In the genomic region with DNA sequence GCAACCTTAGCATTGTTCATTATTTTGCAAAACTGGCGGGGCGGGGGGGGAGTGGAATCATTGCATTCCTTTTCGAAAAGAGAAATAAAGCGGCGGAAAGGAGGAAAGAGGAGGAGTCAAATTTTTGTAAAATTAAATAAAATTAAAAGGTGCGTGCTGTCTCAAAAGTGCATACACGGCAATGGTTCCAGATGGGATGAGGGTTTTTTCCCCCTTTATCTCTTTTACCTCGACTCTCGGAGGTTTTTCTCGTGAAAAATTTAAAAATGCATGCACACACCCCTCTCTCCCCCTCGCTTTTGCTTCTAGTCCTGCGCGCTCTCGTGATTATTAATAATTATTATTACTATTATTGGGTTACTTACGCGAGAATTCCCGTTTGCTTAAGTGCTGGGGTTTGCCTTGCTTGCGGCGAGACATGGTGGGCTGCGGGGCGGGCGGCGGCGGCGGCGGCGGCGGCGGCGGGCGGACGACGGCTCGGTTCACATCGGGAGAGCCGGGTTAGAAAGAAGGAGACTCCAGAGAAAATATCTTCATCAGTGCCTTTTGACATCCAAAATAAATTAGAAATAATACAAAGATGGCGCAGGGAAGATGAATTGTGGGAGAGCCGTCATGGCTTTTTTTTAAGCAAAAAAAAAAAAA, we compare ENCODE assay signal across 8 cellular contexts. TPM values are rescaled to one million over a fixed set of nuclear protein-coding genes. Genes with fewer than 3 reads are reported as not detected.
DNase-seq lines count a peak whose midpoint lies in the region; ATAC-seq, FAIRE-seq and TF ChIP-seq lines count a peak whose summit lies in the region.

No MANE protein-coding gene starts in this region.

- H3K27me3 ChIP-seq in ACC112 (ENCODE audit: insufficient read depth, low read length) (peaks cover 99% of the 10 kb centered on the region), HL-60 (ENCODE audit: insufficient read depth, poor library complexity, severe bottlenecking) (no peaks in the 10 kb centered on the region), bronchial epithelial cell (ENCODE audit: control insufficient read depth, insufficient read depth, low read length) (peaks cover 3% of the 10 kb centered on the region)

- H3K4me1 ChIP-seq in ACC112 (ENCODE audit: control insufficient read depth, insufficient read depth, low read length, unreplicated experiment) (no peaks in the 10 kb centered on the region), mucosa of descending colon (ENCODE audit: low read depth) (peaks cover 27% of the 10 kb centered on the region)

- TF ChIP-seq POLR2A in GM12891 (IDR thresholded peaks at IDR 0.05; ENCODE audit: low read depth, low read length), result no peak

- H3K4me3 ChIP-seq in ACC112 (ENCODE audit: low read depth, low read length), result peak overlapping the region; percentile 11; the same call in 1 of the 2 replicates
- peak overlapping the region; percentile 74 for H3K4me3 ChIP-seq in HL-60 (replicated peaks; ENCODE audit: insufficient read depth, low read length)
- H3K4me3 ChIP-seq in bronchial epithelial cell (ENCODE audit: low read depth, low read length), result peak overlapping the region; percentile 88
- H3K4me3 ChIP-seq in mucosa of descending colon, result peak overlapping the region; percentile 37

- no peak for TF ChIP-seq CTCF in HL-60 (IDR thresholded peaks at IDR 0.05; ENCODE audit: insufficient read depth, low read length)
- no peak for TF ChIP-seq CTCF in bronchial epithelial cell (IDR thresholded peaks at IDR 0.05; ENCODE audit: insufficient read depth, low read length, severe bottlenecking)
- no peak for TF ChIP-seq CTCF in mucosa of descending colon (IDR thresholded peaks at IDR 0.05)

- H3K9me3 ChIP-seq in mucosa of descending colon, result no peaks in the 10 kb centered on the region

- ATAC-seq in mucosa of descending colon (no peak), HG03469 (IDR thresholded peaks at IDR 0.05; ENCODE audit: unreplicated experiment) (no peak)

- DNase-seq in HL-60 (ENCODE audit: low read depth in 1 of 2, low spot score in 1 of 2) (no peak), bronchial epithelial cell (ENCODE audit: low read depth) (no peak), mucosa of descending colon (peak in 1 of 3 donors; percentile 43), NCI-H1930 (lab: John Stamatoyannopoulos, UW) (no peak), GM12891 (ENCODE audit: insufficient read length, low spot score) (no peak), T1000 (lab: John Stamatoyannopoulos, UW) (no peak)

- H3K79me2 ChIP-seq in ACC112 (ENCODE audit: control insufficient read depth, insufficient read depth, low read length, unreplicated experiment), result no peaks in the 10 kb centered on the region

- H3K27ac ChIP-seq in ACC112 (ENCODE audit: low read depth, low read length), result no peak overlapping the region
- H3K27ac ChIP-seq in HL-60 (replicated peaks), result peak overlapping the region; percentile 96

- intact Hi-C loops in mucosa of descending colon (cut with DNase I, micrococcal nuclease), result loop anchor here (5.0 to 10.0 kb wide), 4 partner anchors 338 to 1528 kb away; no protein-coding TSS in a partner anchor

- H3K36me3 ChIP-seq in ACC112 (ENCODE audit: insufficient read depth, low read length) (no peaks in the 10 kb centered on the region), bronchial epithelial cell (ENCODE audit: control insufficient read depth, insufficient read depth, low read length) (no peaks in the 10 kb centered on the region), mucosa of descending colon (ENCODE audit: low read depth) (no peaks in the 10 kb centered on the region)

- no peak for FAIRE-seq in bronchial epithelial cell (lab: Jason Lieb, UNC)
- no peak for FAIRE-seq in GM12891 (lab: Jason Lieb, UNC)

- no peak overlapping the region for H2AFZ ChIP-seq in ACC112 (ENCODE audit: low read length, unreplicated experiment)

TF ChIP-seq in GM12891, 5 proteins besides CTCF, POLR2A, EP300 and RAD21:
- TF ChIP-seq PAX5 (IDR thresholded peaks at IDR 0.05; ENCODE audit: insufficient read depth, low read length, severe bottlenecking), result no peak
- no peak for TF ChIP-seq POLR2AphosphoS5 (IDR thresholded peaks at IDR 0.05; ENCODE audit: low read depth, low read length)
- TF ChIP-seq TAF1 (IDR thresholded peaks at IDR 0.05; ENCODE audit: low read depth, low read length), result no peak
- TF ChIP-seq POU2F2 (IDR thresholded peaks at IDR 0.05; ENCODE audit: low read depth, low read length), result no peak
- TF ChIP-seq SPI1 (IDR thresholded peaks at IDR 0.05; ENCODE audit: low read depth, low read length), result no peak

RNA-seq across cellular contexts. Expression of a gene that starts 0.5 kb away (rescaled TPM):
- total RNA-seq in bronchial epithelial cell, result 1.8 and 3.6 TPM in 2 replicates
- total RNA-seq in mucosa of descending colon, result 10 to 100 TPM; 22.8 to 59.6 (median 40.7) TPM
- polyA plus RNA-seq in GM12891 (2012; ENCODE audit: low read depth, missing spikeins), result 10.6 TPM

Comparison
In these comparisons a context has a peak if more than half of its experiments do, and no peak if none do; other contexts are left out.
1. H3K4me3 ChIP-seq: peak in every context shown above with its lines; median percentile 88 in bronchial epithelial cell; 74 in HL-60; 37 in mucosa of descending colon; 11 in ACC112.